Comparison of ENCODE assay signal across 7 cellular contexts in the genomic region with DNA sequence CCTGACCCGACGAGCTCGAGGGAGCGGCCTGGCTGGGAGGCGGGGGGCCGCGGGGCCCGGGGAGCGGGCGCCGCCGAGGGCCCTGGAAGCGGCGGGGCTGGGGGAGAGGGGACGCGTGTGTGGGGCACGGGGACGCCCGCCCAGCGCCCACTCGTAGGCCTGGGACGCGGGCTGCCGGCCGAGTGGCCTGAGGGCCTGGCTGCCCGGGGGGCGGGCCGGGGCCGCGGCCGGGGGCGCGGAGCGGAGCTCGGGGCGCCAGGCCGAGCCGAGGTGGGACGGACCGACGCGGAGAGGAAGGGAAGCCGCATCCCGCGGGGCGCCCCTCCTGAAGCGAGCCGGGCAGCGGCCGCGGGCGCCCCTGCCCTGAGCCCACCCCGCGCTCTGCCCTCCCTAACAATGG.
DNase-seq lines count a peak whose midpoint lies in the region; ATAC-seq and TF ChIP-seq lines count a peak whose summit lies in the region.
"Not testable (repeated sequence)": the region's sequence is repeated elsewhere in the genome, so short reads cannot be mapped to it uniquely, and the experiment has no call there.

No MANE protein-coding gene starts in this region.

- ATAC-seq in GM18858 (IDR thresholded peaks at IDR 0.05; ENCODE audit: unreplicated experiment), result peak; percentile 21
- peak; percentile 34 for ATAC-seq in HG03520 (IDR thresholded peaks at IDR 0.05; ENCODE audit: unreplicated experiment)
- ATAC-seq in WTC11, result peak; percentile 49
- ATAC-seq in central memory CD8-positive, alpha-beta T cell (replicated peaks; ENCODE audit: extremely low read depth, poor library complexity, severe bottlenecking), result peak; percentile 77

- H3K4me1 Mint-ChIP-seq in WTC11; central memory CD8-positive, alpha-beta T cell: not testable (repeated sequence)

- peak overlapping the region; percentile 64 for H3K4me3 Mint-ChIP-seq in WTC11
- H3K4me3 Mint-ChIP-seq in central memory CD8-positive, alpha-beta T cell, result peak overlapping the region; percentile 78

- H3K27me3 Mint-ChIP-seq in WTC11 (ENCODE audit: low read depth); central memory CD8-positive, alpha-beta T cell: not testable (repeated sequence)

- peak overlapping the region; percentile 41; the same call in 1 of the 2 replicates for H3K27ac ChIP-seq in HEK293 (ENCODE audit: extremely low read depth, low read depth, low read length)
- H3K27ac ChIP-seq in ovary, result not testable (repeated sequence)

- DNase-seq in WTC11 (ENCODE audit: low spot score); central memory CD8-positive, alpha-beta T cell (ENCODE audit: low spot score in 2 of 2): not testable (repeated sequence)
- DNase-seq in ovary, result peak in 2 of 5 donors; percentile 16 to 45

- H3K36me3 Mint-ChIP-seq in WTC11; central memory CD8-positive, alpha-beta T cell (ENCODE audit: insufficient read depth): not testable (repeated sequence)

- not testable (repeated sequence) for H3K27ac Mint-ChIP-seq in WTC11; central memory CD8-positive, alpha-beta T cell (ENCODE audit: low read depth)

- TF ChIP-seq EP300 in ovary (IDR thresholded peaks at IDR 0.05), result not testable (repeated sequence)

- intact Hi-C loops in ovary (cut with DNase I), result not testable (repeated sequence)

- WGBS in ovary, 3 donors, result 0 to 3% (median 1%) methylated on average over 7 to 54 of the region's 54 CpGs

- not testable (repeated sequence) for H3K9me3 Mint-ChIP-seq in WTC11; central memory CD8-positive, alpha-beta T cell

- not testable (repeated sequence) for TF ChIP-seq POLR2A in ovary (IDR thresholded peaks at IDR 0.05)

- peak overlapping the region; percentile 46 for H3K4me3 ChIP-seq in HEK293 (ENCODE audit: low read depth, low read length)
- peak overlapping the region; percentile 18 for H3K4me3 ChIP-seq in iPS-15b (ENCODE audit: low read depth, low read length)
- H3K4me3 ChIP-seq in ovary, result peak overlapping the region; percentile 70

- POLR2A ChIA-PET in HEK293 (lab: Yijun Ruan, JAX); WTC11 (lab: Charles Lee): not testable (repeated sequence)

- CTCF ChIA-PET in HEK293 (lab: Yijun Ruan, JAX); WTC11 (lab: Charles Lee): not testable (repeated sequence)

- H3K4me1 ChIP-seq in HEK293 (ENCODE audit: control insufficient read depth, insufficient read depth, low read length); iPS-15b (ENCODE audit: control insufficient read depth, insufficient read depth, low read length); ovary (ENCODE audit: insufficient read depth): not testable (repeated sequence)

- not testable (repeated sequence) for H3K9ac ChIP-seq in iPS-15b (ENCODE audit: low read depth, low read length)

- not testable (repeated sequence) for H3K27me3 ChIP-seq in iPS-15b (ENCODE audit: control insufficient read depth, insufficient read depth, low read length); ovary

- not testable (repeated sequence) for TF ChIP-seq CTCF in HEK293 (tag by site-specific recombination; IDR thresholded peaks at IDR 0.05); WTC11 (IDR thresholded peaks at IDR 0.05); ovary (IDR thresholded peaks at IDR 0.05)

- not testable (repeated sequence) for H3K36me3 ChIP-seq in HEK293 (ENCODE audit: control insufficient read depth in 2 of 2, insufficient read depth in 1 of 2, low read length in 2 of 2); iPS-15b (ENCODE audit: control insufficient read depth, insufficient read depth, low read length); ovary

- H3K9me3 ChIP-seq in HEK293 (ENCODE audit: control insufficient read depth, insufficient read depth, low read depth, low read length); iPS-15b (ENCODE audit: control insufficient read depth, insufficient read depth, low read length); ovary: not testable (repeated sequence)

TF ChIP-seq in HEK293, 187 proteins besides CTCF, POLR2A, EP300 and RAD21:
- TF ChIP-seq, protein P1, sequence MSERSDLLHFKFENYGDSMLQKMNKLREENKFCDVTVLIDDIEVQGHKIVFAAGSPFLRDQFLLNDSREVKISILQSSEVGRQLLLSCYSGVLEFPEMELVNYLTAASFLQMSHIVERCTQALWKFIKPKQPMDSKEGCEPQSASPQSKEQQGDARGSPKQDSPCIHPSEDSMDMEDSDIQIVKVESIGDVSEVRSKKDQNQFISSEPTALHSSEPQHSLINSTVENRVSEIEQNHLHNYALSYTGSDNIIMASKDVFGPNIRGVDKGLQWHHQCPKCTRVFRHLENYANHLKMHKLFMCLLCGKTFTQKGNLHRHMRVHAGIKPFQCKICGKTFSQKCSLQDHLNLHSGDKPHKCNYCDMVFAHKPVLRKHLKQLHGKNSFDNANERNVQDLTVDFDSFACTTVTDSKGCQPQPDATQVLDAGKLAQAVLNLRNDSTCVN (tag by site-specific recombination; optimal IDR thresholded peaks at IDR 0.05), result peak; percentile 30

Comparison
In these comparisons a context has a peak if more than half of its experiments do, and no peak if none do; other contexts are left out.
1. ATAC-seq: peak in every context shown above with its lines; median percentile 77 in central memory CD8-positive, alpha-beta T cell; 49 in WTC11; 34 in HG03520; 21 in GM18858.
2. H3K4me3 ChIP-seq: peak in every context shown above with its lines; median percentile 70 in ovary; 46 in HEK293; 18 in iPS-15b.